ENCODE assay signal across 27 cellular contexts in the genomic region with DNA sequence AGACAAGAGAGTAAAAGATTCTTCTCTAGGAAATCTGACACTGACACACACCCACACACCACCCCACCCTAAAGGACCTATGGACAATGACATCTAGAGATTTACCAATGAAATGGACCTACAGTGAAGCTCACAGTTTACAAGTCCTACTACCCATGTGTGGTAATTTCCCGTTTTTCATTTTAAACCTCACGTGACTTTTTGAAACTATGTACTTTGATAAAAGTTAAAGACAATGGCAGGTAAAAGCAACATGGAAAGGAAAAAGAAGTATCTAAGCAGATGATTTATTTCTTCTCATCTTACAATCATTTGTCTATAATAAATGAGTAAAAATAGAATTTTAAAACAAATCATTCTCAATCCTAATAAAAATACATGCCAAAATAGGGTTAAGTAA.
"Had no signal": no experiment of that assay in that cellular context is flagged by ENCODE, and none has a peak within 500 bp of the region (broad histone marks: within the 10 kb centered on the region; RNA-seq: fewer than 3 reads in every experiment).

No MANE protein-coding gene starts in this region.

- H3K9me2 ChIP-seq: SK-N-SH had no signal

- H3K9ac ChIP-seq: SK-N-SH had no signal

- DNase-seq: activated CD4-positive, alpha-beta memory T cell treated with anti-CD3 and anti-CD28 coated beads for 36 hours; activated CD4-positive, alpha-beta T cell treated with anti-CD3 and anti-CD28 coated beads for 4 hours; activated CD4-positive, alpha-beta T cell treated with anti-CD3 and anti-CD28 coated beads, Interleukin-2, amount 50 U/mL, for 1 hour; activated CD8-positive, alpha-beta memory T cell treated with anti-CD3 and anti-CD28 coated beads, Interleukin-2, amount 50 U/mL, for 4 hours; activated naive CD4-positive, alpha-beta T cell treated with anti-CD3 and anti-CD28 coated beads, Interleukin-2, amount 10 ng/mL, durations not matched to agents 7 days and 5 days; activated naive CD8-positive, alpha-beta T cell treated with anti-CD3 and anti-CD28 coated beads, Interleukin-2, amount 50 U/mL, for 24 hours; activated T-cell treated with anti-CD3 and anti-CD28 coated beads for 4 hours; activated T-cell treated with anti-CD3 and anti-CD28 coated beads, Interleukin-2, amount 50 U/mL, for 4 hours; anterior cingulate cortex; caudate nucleus; cerebellar nuclear complex; NCI-H1105; NCI-H1417 treated with DMSO at 0.1 percent for 48 hours; NCI-H187 treated with DMSO at 0.1 percent for 48 hours; NCI-H345; NCI-H524 treated with DMSO at 0.1 percent for 48 hours; RPMI8226; SHP77 treated with DMSO at 0.1 percent for 48 hours; SK-N-SH had no signal

- H3K4me3 Mint-ChIP-seq: activated CD4-positive, alpha-beta memory T cell treated with anti-CD3 and anti-CD28 coated beads for 36 hours; activated naive CD4-positive, alpha-beta T cell treated with anti-CD3 and anti-CD28 coated beads, Interleukin-2, amount 10 ng/mL, durations not matched to agents 7 days and 5 days; activated naive CD8-positive, alpha-beta T cell; activated naive CD8-positive, alpha-beta T cell treated with anti-CD3 and anti-CD28 coated beads, Interleukin-2, amount 50 U/mL, for 24 hours; activated T-cell treated with anti-CD3 and anti-CD28 coated beads, Interleukin-2, amount 50 U/mL, for 4 hours; activated T-helper 1 cell treated with anti-CD3 and anti-CD28 coated beads, Interleukin-12 subunit alpha, Interleukin-12 subunit beta, Interleukin-2, Interleukin-4 antibody, amounts not matched to agents 30 ng/mL and 10 ng/mL and 1 ng/mL, durations not matched to agents 14 hours and 24 hours and 36 hours; brain; T-helper 1 cell treated with Interleukin-12 subunit alpha and Interleukin-12 subunit beta and Interleukin-4 antibody, amounts not matched to agents 30 μg/mL and 1 μg/mL, for 36 hours; T-helper 2 cell treated with Interferon-gamma antibody and Interleukin-4, amounts not matched to agents 5 μg/mL and 100 μg/mL, for 36 hours had no signal

- ATAC-seq: activated CD4-positive, CD25-positive, alpha-beta regulatory T cell treated with anti-CD3 and anti-CD28 coated beads, Interleukin-2, amount 50 U/mL, for 24 hours; activated naive CD8-positive, alpha-beta T cell treated with anti-CD3 and anti-CD28 coated beads, Interleukin-2, amount 50 U/mL, for 24 hours; activated T-cell treated with anti-CD3 and anti-CD28 coated beads, Interleukin-2, amount 50 U/mL, for 4 hours; Panc1 had no signal

- H3K27me3 ChIP-seq: SJSA1 had no signal

- H3K4me1 Mint-ChIP-seq: activated naive CD4-positive, alpha-beta T cell treated with anti-CD3 and anti-CD28 coated beads, Interleukin-2, amount 10 ng/mL, durations not matched to agents 7 days and 5 days; brain had no signal

- H3K9me3 ChIP-seq: SJSA1, SK-N-SH had no signal

- H3K27ac Mint-ChIP-seq: activated CD4-positive, alpha-beta memory T cell treated with anti-CD3 and anti-CD28 coated beads for 36 hours; activated naive CD4-positive, alpha-beta T cell treated with anti-CD3 and anti-CD28 coated beads, Interleukin-2, amount 10 ng/mL, durations not matched to agents 7 days and 5 days; activated naive CD8-positive, alpha-beta T cell; activated naive CD8-positive, alpha-beta T cell treated with anti-CD3 and anti-CD28 coated beads, Interleukin-2, amount 50 U/mL, for 24 hours; activated T-helper 1 cell treated with anti-CD3 and anti-CD28 coated beads, Interleukin-12 subunit alpha, Interleukin-12 subunit beta, Interleukin-2, Interleukin-4 antibody, amounts not matched to agents 30 ng/mL and 10 ng/mL and 1 ng/mL, durations not matched to agents 14 hours and 24 hours and 36 hours; brain; T-helper 1 cell treated with Interleukin-12 subunit alpha and Interleukin-12 subunit beta and Interleukin-4 antibody, amounts not matched to agents 30 μg/mL and 1 μg/mL, for 36 hours; T-helper 2 cell treated with Interferon-gamma antibody and Interleukin-4, amounts not matched to agents 5 μg/mL and 100 μg/mL, for 36 hours had no signal

- H3K27me3 Mint-ChIP-seq: activated CD4-positive, alpha-beta memory T cell treated with anti-CD3 and anti-CD28 coated beads for 36 hours; activated naive CD4-positive, alpha-beta T cell treated with anti-CD3 and anti-CD28 coated beads, Interleukin-2, amount 10 ng/mL, durations not matched to agents 7 days and 5 days; activated naive CD8-positive, alpha-beta T cell; activated naive CD8-positive, alpha-beta T cell treated with anti-CD3 and anti-CD28 coated beads, Interleukin-2, amount 50 U/mL, for 24 hours; brain had no signal

- H3K4me2 ChIP-seq: SK-N-SH had no signal

- H3K4me1 ChIP-seq: SJSA1 had no signal

- H3K9me3 Mint-ChIP-seq: activated CD4-positive, alpha-beta memory T cell treated with anti-CD3 and anti-CD28 coated beads for 36 hours; activated naive CD4-positive, alpha-beta T cell treated with anti-CD3 and anti-CD28 coated beads, Interleukin-2, amount 10 ng/mL, durations not matched to agents 7 days and 5 days; activated naive CD8-positive, alpha-beta T cell treated with anti-CD3 and anti-CD28 coated beads, Interleukin-2, amount 50 U/mL, for 24 hours; activated T-cell treated with anti-CD3 and anti-CD28 coated beads, Interleukin-2, amount 50 U/mL, for 4 hours; activated T-helper 1 cell treated with anti-CD3 and anti-CD28 coated beads, Interleukin-12 subunit alpha, Interleukin-12 subunit beta, Interleukin-2, Interleukin-4 antibody, amounts not matched to agents 30 ng/mL and 10 ng/mL and 1 ng/mL, durations not matched to agents 14 hours and 24 hours and 36 hours; brain; T-helper 1 cell treated with Interleukin-12 subunit alpha and Interleukin-12 subunit beta and Interleukin-4 antibody, amounts not matched to agents 30 μg/mL and 1 μg/mL, for 36 hours had no signal

- H3K4me3 ChIP-seq: SJSA1 had no signal

- H3K27ac ChIP-seq: SJSA1 had no signal
